ENCODE assay signal across 24 cellular contexts in genomic region chr10:112679392-112679791, GRCh38.
"Had no signal": no experiment of that assay in that cellular context is flagged by ENCODE, and none has a peak within 500 bp of the region (broad histone marks: within the 10 kb centered on the region; RNA-seq: fewer than 3 reads in every experiment).

No MANE protein-coding gene starts in this region.

- H3K27me3 Mint-ChIP-seq: activated CD8-positive, alpha-beta T cell treated with anti-CD3 and anti-CD28 coated beads for 36 hours; T-cell had no signal

- H3K27ac ChIP-seq: breast epithelium, SK-N-MC, WERI-Rb-1 had no signal

- H3K36me3 ChIP-seq: breast epithelium, WERI-Rb-1 had no signal

- ATAC-seq: activated CD4-positive, CD25-positive, alpha-beta regulatory T cell treated with anti-CD3 and anti-CD28 coated beads, Interleukin-2, amount 50 U/mL, for 24 hours; activated CD8-positive, alpha-beta T cell treated with anti-CD3 and anti-CD28 coated beads for 36 hours; Panc1; Right ventricle myocardium inferior; T-cell had no signal

- H3K27me3 ChIP-seq: breast epithelium had no signal

- H3K9me3 ChIP-seq: breast epithelium had no signal

- H3K4me1 Mint-ChIP-seq: T-cell had no signal

- H3K4me3 ChIP-seq: breast epithelium, SK-N-MC had no signal

- H3K4me1 ChIP-seq: breast epithelium had no signal

- H3K27ac Mint-ChIP-seq: activated CD8-positive, alpha-beta T cell treated with anti-CD3 and anti-CD28 coated beads for 36 hours; T-cell had no signal

- H3K4me3 Mint-ChIP-seq: activated CD8-positive, alpha-beta T cell treated with anti-CD3 and anti-CD28 coated beads for 36 hours; T-cell had no signal

- H3K9me3 Mint-ChIP-seq: activated CD8-positive, alpha-beta T cell treated with anti-CD3 and anti-CD28 coated beads for 36 hours; T-cell had no signal

- DNase-seq: activated CD4-positive, alpha-beta T cell treated with anti-CD3 and anti-CD28 coated beads for 4 hours; activated CD8-positive, alpha-beta memory T cell treated with anti-CD3 and anti-CD28 coated beads, Interleukin-2, amount 50 U/mL, for 48 hours; activated CD8-positive, alpha-beta T cell treated with anti-CD3 and anti-CD28 coated beads for 36 hours; activated naive CD4-positive, alpha-beta T cell treated with anti-CD3 and anti-CD28 coated beads, Interleukin-2, amount 50 U/mL, for 16 hours; activated T-cell treated with anti-CD3 and anti-CD28 coated beads, Interleukin-2, amount 50 U/mL, for 1 hour; aorta; caudate nucleus; NCI-H2107; NCI-H2171 treated with DMSO at 0.1 percent for 48 hours; NCI-H345; NCI-H510A; NCI-H526 treated with DMSO at 0.1 percent for 48 hours; NK-92 treated with Interleukin-12 subunit alpha and Interleukin-12 subunit beta, amount 100 ng/mL, for 24 hours; OCI-M1; RPMI8226; T-cell; T-helper 2 cell; T1000; WERI-Rb-1 had no signal
